ENCODE assay signal across 31 cellular contexts in genomic region chr17:36739208-36739607, GRCh38.
DNase-seq lines count a peak whose midpoint lies in the region; ATAC-seq and TF ChIP-seq lines count a peak whose summit lies in the region.
"Had no signal": no experiment of that assay in that cellular context is flagged by ENCODE, and none has a peak within 500 bp of the region (broad histone marks: within the 10 kb centered on the region; RNA-seq: fewer than 3 reads in every experiment).

No MANE protein-coding gene starts in this region.

- 83 to 97% (median 87%) methylated on average over 6 of the region's 6 CpGs for WGBS in spleen, 5 donors

- H3K27me3 ChIP-seq in spleen (replicated peaks in 1 of 7): peaks cover 0 to 27% (median 0%) of the 10 kb centered on the region in 7 donors
- H3K27me3 ChIP-seq: BE2C; BLaER1; BLaER1 treated with 17β-estradiol and CSF1 and Interleukin-3, amounts not matched to agents 10 nM and 100 nM had no signal

- peaks cover 7% of the 10 kb centered on the region for H3K9me3 Mint-ChIP-seq in stimulated activated memory B cell treated with anti-CD40 and anti-IgM and Interleukin-4, amounts not matched to agents 10 μg/mL and 1 μg/mL and 100 μg/mL, for 72 hours
- H3K9me3 Mint-ChIP-seq: CD4-positive, alpha-beta T cell had no signal

- intact Hi-C loops in spleen (cut with DNase I; ENCODE audit: low total_unique reads): no loop called here

- no peak for TF ChIP-seq POLR2A in spleen (IDR thresholded peaks at IDR 0.05)

- no peak overlapping the region for H3K27ac Mint-ChIP-seq in stimulated activated memory B cell treated with anti-CD40 and anti-IgM and Interleukin-4, amounts not matched to agents 10 μg/mL and 1 μg/mL and 100 μg/mL, for 72 hours
- H3K27ac Mint-ChIP-seq: B cell; CD14-positive monocyte; CD4-positive, alpha-beta memory T cell; CD4-positive, alpha-beta T cell; CD4-positive, CD25-positive, alpha-beta regulatory T cell; CD8-positive, alpha-beta memory T cell; CD8-positive, alpha-beta T cell had no signal

- CTCF ChIA-PET in HEK293 (lab: Yijun Ruan, JAX): interaction anchor here (0.6 kb wide), 1 partner anchor 117 kb away, joined by 4 read pairs; no protein-coding TSS in a partner anchor

- no peaks in the 10 kb centered on the region; a peak in 1 of 3 replicates for H3K36me3 ChIP-seq in HEK293 (ENCODE audit: control insufficient read depth in 2 of 2, insufficient read depth in 1 of 2, low read length in 2 of 2)
- H3K36me3 ChIP-seq in spleen: no peaks in the 10 kb centered on the region
- H3K36me3 ChIP-seq: BE2C; BLaER1; BLaER1 treated with 17β-estradiol and CSF1 and Interleukin-3, amounts not matched to agents 10 nM and 100 nM had no signal

- H3K4me3 ChIP-seq in HEK293 (ENCODE audit: low read depth, low read length): no peak overlapping the region
- H3K4me3 ChIP-seq in spleen: no peak overlapping the region
- H3K4me3 ChIP-seq: A549; BLaER1; BLaER1 treated with 17β-estradiol and CSF1 and Interleukin-3, amounts not matched to agents 10 nM and 100 nM had no signal

- no peak for TF ChIP-seq CTCF in HEK293 (tag by site-specific recombination; IDR thresholded peaks at IDR 0.05)
- TF ChIP-seq CTCF in spleen (IDR thresholded peaks at IDR 0.05 in 8 of 11, conservative IDR thresholded peaks at IDR 0.05 in 3 of 11): no peak

- H3K9me3 ChIP-seq in HEK293 (ENCODE audit: control insufficient read depth, insufficient read depth, low read depth, low read length): no peaks in the 10 kb centered on the region
- peaks cover 0 to 2% (median 0%) of the 10 kb centered on the region in 8 donors for H3K9me3 ChIP-seq in spleen
- H3K9me3 ChIP-seq: A549; BE2C; BLaER1; BLaER1 treated with 17β-estradiol and CSF1 and Interleukin-3, amounts not matched to agents 10 nM and 100 nM; Caco-2 had no signal

- POLR2A ChIA-PET in HEK293 (lab: Yijun Ruan, JAX): no interaction called here

- no peak overlapping the region for H3K4me3 Mint-ChIP-seq in stimulated activated memory B cell treated with anti-CD40 and anti-IgM and Interleukin-4, amounts not matched to agents 10 μg/mL and 1 μg/mL and 100 μg/mL, for 72 hours
- H3K4me3 Mint-ChIP-seq: B cell; CD14-positive monocyte; CD4-positive, alpha-beta memory T cell; CD4-positive, alpha-beta T cell; CD4-positive, CD25-positive, alpha-beta regulatory T cell; CD8-positive, alpha-beta memory T cell; CD8-positive, alpha-beta T cell had no signal

- H3K27me3 Mint-ChIP-seq in stimulated activated memory B cell treated with anti-CD40 and anti-IgM and Interleukin-4, amounts not matched to agents 10 μg/mL and 1 μg/mL and 100 μg/mL, for 72 hours: peaks cover 46% of the 10 kb centered on the region
- H3K27me3 Mint-ChIP-seq: CD4-positive, alpha-beta T cell had no signal

- no peak overlapping the region for H3K27ac ChIP-seq in HEK293 (ENCODE audit: extremely low read depth, low read depth, low read length)
- no peak overlapping the region for H3K27ac ChIP-seq in spleen
- H3K27ac ChIP-seq: 22Rv1; A549; BLaER1; BLaER1 treated with 17β-estradiol and CSF1 and Interleukin-3, amounts not matched to agents 10 nM and 100 nM; C4-2B had no signal

- H3K4me1 ChIP-seq in HEK293 (ENCODE audit: control insufficient read depth, insufficient read depth, low read length) (no peaks in the 10 kb centered on the region), spleen (no peaks in the 10 kb centered on the region)
- H3K4me1 ChIP-seq: A549, Caco-2 had no signal

- no peak for ATAC-seq in stimulated activated memory B cell treated with anti-CD40 and anti-IgM and Interleukin-4, amounts not matched to agents 10 μg/mL and 1 μg/mL and 100 μg/mL, for 72 hours
- ATAC-seq: A549; CD8-positive, alpha-beta T cell had no signal

- peak; percentile 19 for DNase-seq in spleen
- no peak for DNase-seq in activated naive CD4-positive, alpha-beta T cell treated with anti-CD3 and anti-CD28 coated beads, Interleukin-2, amount 50 U/mL, for 16 hours
- DNase-seq: 8988T; ACHN; AML-193; BE2C; C1 segment of cervical spinal cord; Caco-2; Calu3; CD4-positive, alpha-beta memory T cell; CD4-positive, alpha-beta T cell; CD4-positive, CD25-positive, alpha-beta regulatory T cell; CD8-positive, alpha-beta memory T cell; CD8-positive, alpha-beta T cell; COR-L47; DMS 273 treated with DMSO at 0.1 percent for 48 hours; DMS153; DMS53; DMS79; DMS79 treated with DMSO at 0.1 percent for 48 hours; DND-41; EL had no signal

- H3K4me1 Mint-ChIP-seq in stimulated activated memory B cell treated with anti-CD40 and anti-IgM and Interleukin-4, amounts not matched to agents 10 μg/mL and 1 μg/mL and 100 μg/mL, for 72 hours: no peaks in the 10 kb centered on the region
- H3K4me1 Mint-ChIP-seq: B cell; CD14-positive monocyte; CD4-positive, CD25-positive, alpha-beta regulatory T cell; CD8-positive, alpha-beta memory T cell had no signal

- H3K36me3 Mint-ChIP-seq in stimulated activated memory B cell treated with anti-CD40 and anti-IgM and Interleukin-4, amounts not matched to agents 10 μg/mL and 1 μg/mL and 100 μg/mL, for 72 hours: no peaks in the 10 kb centered on the region
- H3K36me3 Mint-ChIP-seq: CD14-positive monocyte; CD4-positive, alpha-beta memory T cell; CD4-positive, CD25-positive, alpha-beta regulatory T cell; CD8-positive, alpha-beta T cell had no signal

TF ChIP-seq in HEK293, 187 proteins besides CTCF, POLR2A, EP300 and RAD21:
- TF ChIP-seq EGR2 (tag by site-specific recombination; IDR thresholded peaks at IDR 0.05; ENCODE audit: low read depth) (peak; percentile 64), OSR2 (tag by site-specific recombination; IDR thresholded peaks at IDR 0.05) (no peak), ZFHX2 (tag by site-specific recombination; conservative IDR thresholded peaks at IDR 0.05) (peak; percentile 50), ZNF248 (tag by site-specific recombination; IDR thresholded peaks at IDR 0.05) (no peak)
